ENCODE assay signal across 20 cellular contexts in the genomic region with DNA sequence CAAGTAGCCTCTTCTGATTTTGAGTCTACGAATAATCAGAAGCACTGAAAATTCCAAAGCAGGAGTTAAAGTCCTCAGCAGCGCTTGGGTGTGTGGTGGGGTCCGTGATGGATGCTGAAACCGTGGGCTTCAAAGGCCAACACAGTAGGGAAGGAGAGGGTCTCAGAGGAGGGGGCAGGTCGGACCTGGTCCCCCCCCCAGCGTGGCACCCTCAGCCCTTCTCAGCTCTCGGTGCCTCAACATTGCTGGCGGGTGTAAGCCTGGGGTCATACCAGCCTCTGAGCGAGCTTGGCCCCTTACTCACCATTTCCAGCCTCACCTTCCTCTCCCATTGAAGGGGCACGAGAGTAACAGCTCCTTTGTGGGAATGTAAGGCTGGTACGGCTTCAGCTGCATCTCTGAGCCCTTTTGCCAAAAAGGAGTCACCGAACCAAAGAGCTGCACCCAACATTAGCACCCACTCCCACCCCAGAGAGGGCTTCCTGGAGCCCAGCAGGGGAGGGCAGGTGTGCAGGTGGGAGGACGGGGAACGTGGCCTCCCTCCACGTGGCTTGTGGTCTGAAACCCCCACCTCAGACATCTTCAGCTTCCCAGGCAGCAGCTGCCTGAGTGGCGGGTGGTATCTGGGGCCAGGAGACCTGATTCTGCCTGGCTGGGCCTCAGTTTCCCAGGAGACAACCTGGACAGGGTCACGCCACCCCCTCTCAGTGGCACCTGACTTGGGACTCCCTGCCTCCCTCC. TPM values are rescaled to one million over a fixed set of nuclear protein-coding genes. Genes with fewer than 3 reads are reported as not detected.
DNase-seq lines count a peak whose midpoint lies in the region; TF ChIP-seq lines count a peak whose summit lies in the region.
"Had no signal": no experiment of that assay in that cellular context is flagged by ENCODE, and none has a peak within 500 bp of the region (broad histone marks: within the 10 kb centered on the region; RNA-seq: fewer than 3 reads in every experiment).

No MANE protein-coding gene starts in this region.

- H2AFZ ChIP-seq in neuronal stem cell (ENCODE audit: low read length), result no peak overlapping the region
- H2AFZ ChIP-seq: GM23248 had no signal

- no peaks in the 10 kb centered on the region for H3K79me1 ChIP-seq in neuronal stem cell (ENCODE audit: low read depth, low read length)

- no peaks in the 10 kb centered on the region for H3K36me3 Mint-ChIP-seq in activated T-cell treated with anti-CD3 and anti-CD28 coated beads, Interleukin-2, amount 50 U/mL, for 24 hours (ENCODE audit: low read depth)
- H3K36me3 Mint-ChIP-seq in endothelial cell (ENCODE audit: low read depth, unreplicated experiment), result no peaks in the 10 kb centered on the region
- H3K36me3 Mint-ChIP-seq: CD8-positive, alpha-beta T cell; IgD-negative memory B cell had no signal

- DNase-seq in activated CD4-positive, CD25-positive, alpha-beta regulatory T cell treated with anti-CD3 and anti-CD28 coated beads, Interleukin-2, amount 50 U/mL, for 72 hours, result peak; percentile 16
- DNase-seq in activated CD4-positive, CD25-positive, alpha-beta regulatory T cell (lab: John Stamatoyannopoulos, UW), result no peak
- DNase-seq in ecto neural progenitor cell (ENCODE audit: low spot score) (peak; percentile 27), neuronal stem cell (ENCODE audit: low spot score) (no peak), suprapubic skin (ENCODE audit: low spot score in 2 of 2) (peak; percentile 33 to 63), endothelial cell (ENCODE audit: low spot score) (no peak)
- DNase-seq in stimulated activated CD4-positive, alpha-beta T cell treated with anti-CD3 and anti-CD28 coated beads, Interleukin-4, amount 100 ng/mL, for 1 hour, result no peak
- DNase-seq in activated T-cell treated with anti-CD3 and anti-CD28 coated beads, Interleukin-2, amount 50 U/mL, for 24 hours, result no peak
- DNase-seq: CD8-positive, alpha-beta T cell; DMS79; GM23248; Kasumi-1; MM.1S; NCI-H1092 treated with DMSO at 0.1 percent for 48 hours; NCI-H2227 treated with DMSO at 0.1 percent for 48 hours; NCI-H524 treated with DMSO at 0.1 percent for 48 hours had no signal

- H3K27me3 ChIP-seq in neuronal stem cell (ENCODE audit: control insufficient read depth in 3 of 3, insufficient read depth in 3 of 3, low read depth in 1 of 3, low read length in 3 of 3) (no peaks in the 10 kb centered on the region), suprapubic skin (peaks cover 13% of the 10 kb centered on the region)

- no peak for TF ChIP-seq EP300 in suprapubic skin (IDR thresholded peaks at IDR 0.05)

- H3K4me2 ChIP-seq in neuronal stem cell (ENCODE audit: insufficient read depth, low read length, poor library complexity, severe bottlenecking), result no peak overlapping the region

- no peak overlapping the region for H2BK120ac ChIP-seq in neuronal stem cell (ENCODE audit: low read depth, low read length)

- no CpG with 5 or more reads among the region's 17 CpGs for WGBS in neuronal stem cell (ENCODE audit: extremely low coverage in 2 of 2, insufficient read length in 2 of 2, insufficient replicate concordance in 1 of 2), 2 donors
- WGBS in suprapubic skin, result 83% methylated on average over 12 of the region's 17 CpGs

- H3K4ac ChIP-seq in neuronal stem cell (ENCODE audit: low read length), result no peak overlapping the region

- H3K27me3 Mint-ChIP-seq in activated T-cell treated with anti-CD3 and anti-CD28 coated beads, Interleukin-2, amount 50 U/mL, for 24 hours, result peaks cover 10% of the 10 kb centered on the region
- peaks cover 4% of the 10 kb centered on the region for H3K27me3 Mint-ChIP-seq in endothelial cell (ENCODE audit: unreplicated experiment)
- H3K27me3 Mint-ChIP-seq: IgD-negative memory B cell had no signal

- H2AK5ac ChIP-seq in neuronal stem cell (ENCODE audit: low read depth, low read length), result no peak overlapping the region

- H3K4me1 ChIP-seq in neuronal stem cell (ENCODE audit: control insufficient read depth in 2 of 2, insufficient read depth in 1 of 2, low read depth in 1 of 2, low read length in 2 of 2), result peaks cover 0 to 3% of the 10 kb centered on the region in 2 donors
- no peaks in the 10 kb centered on the region for H3K4me1 ChIP-seq in suprapubic skin

- no peak for TF ChIP-seq CTCF in suprapubic skin (IDR thresholded peaks at IDR 0.05)
- TF ChIP-seq CTCF in endothelial cell (IDR thresholded peaks at IDR 0.05; ENCODE audit: unreplicated experiment), result no peak

- no peak overlapping the region for H3K23ac ChIP-seq in neuronal stem cell (ENCODE audit: low read depth, low read length, poor library complexity)

- peaks cover 1% of the 10 kb centered on the region for H3K9me3 Mint-ChIP-seq in activated T-cell treated with anti-CD3 and anti-CD28 coated beads, Interleukin-2, amount 50 U/mL, for 24 hours
- no peaks in the 10 kb centered on the region for H3K9me3 Mint-ChIP-seq in endothelial cell (ENCODE audit: unreplicated experiment)

- H4K8ac ChIP-seq in neuronal stem cell (ENCODE audit: low read depth, low read length), result no peak overlapping the region

- H3K4me1 Mint-ChIP-seq in activated T-cell treated with anti-CD3 and anti-CD28 coated beads, Interleukin-2, amount 50 U/mL, for 24 hours (ENCODE audit: low read depth), result peaks cover 9% of the 10 kb centered on the region
- peaks cover 21% of the 10 kb centered on the region for H3K4me1 Mint-ChIP-seq in endothelial cell (ENCODE audit: unreplicated experiment)

- no peak overlapping the region for H3K14ac ChIP-seq in neuronal stem cell (ENCODE audit: low read length)

- H3K18ac ChIP-seq in neuronal stem cell (ENCODE audit: low read length), result peak overlapping the region; percentile 52

- peak overlapping the region; percentile 10 for H2BK15ac ChIP-seq in neuronal stem cell (ENCODE audit: low read length)

- no peak overlapping the region for H4K91ac ChIP-seq in neuronal stem cell (ENCODE audit: low read depth, low read length, poor library complexity)

- no peak overlapping the region for H3K27ac ChIP-seq in neuronal stem cell (replicated peaks; ENCODE audit: low read length)
- no peak overlapping the region for H3K27ac ChIP-seq in suprapubic skin
- H3K27ac ChIP-seq: 22Rv1, GM23248, HL-60 had no signal

- H3K9me3 ChIP-seq in neuronal stem cell (replicated peaks in 1 of 2; ENCODE audit: control insufficient read depth in 2 of 2, insufficient read depth in 1 of 2, low read depth in 1 of 2, low read length in 2 of 2) (no peaks in the 10 kb centered on the region), suprapubic skin (no peaks in the 10 kb centered on the region)

- no peak overlapping the region for H3K27ac Mint-ChIP-seq in activated T-cell treated with anti-CD3 and anti-CD28 coated beads, Interleukin-2, amount 50 U/mL, for 24 hours
- H3K27ac Mint-ChIP-seq in endothelial cell (ENCODE audit: unreplicated experiment), result no peak overlapping the region
- H3K27ac Mint-ChIP-seq: CD8-positive, alpha-beta T cell; IgD-negative memory B cell had no signal

- H3K36me3 ChIP-seq in neuronal stem cell (replicated peaks in 1 of 2; ENCODE audit: control insufficient read depth in 2 of 2, insufficient read depth in 2 of 2, low read length in 2 of 2) (no peaks in the 10 kb centered on the region), suprapubic skin (no peaks in the 10 kb centered on the region)

- no peak overlapping the region for H3K4me3 ChIP-seq in neuronal stem cell (ENCODE audit: low read length in 2 of 2)
- no peak overlapping the region for H3K4me3 ChIP-seq in suprapubic skin
- H3K4me3 ChIP-seq: GM23248 had no signal

- TF ChIP-seq POLR2A in suprapubic skin (IDR thresholded peaks at IDR 0.05), result no peak

- peak overlapping the region; percentile 100 for H2BK12ac ChIP-seq in neuronal stem cell (ENCODE audit: low read length)

- no peak overlapping the region for H2BK5ac ChIP-seq in neuronal stem cell (ENCODE audit: low read length)

- H3K9ac ChIP-seq in neuronal stem cell (ENCODE audit: low read depth, low read length, poor library complexity), result no peak overlapping the region
- H3K9ac ChIP-seq: GM23248 had no signal

- H3K4me3 Mint-ChIP-seq in activated T-cell treated with anti-CD3 and anti-CD28 coated beads, Interleukin-2, amount 50 U/mL, for 24 hours, result no peak overlapping the region
- H3K4me3 Mint-ChIP-seq in endothelial cell (ENCODE audit: unreplicated experiment), result no peak overlapping the region
- H3K4me3 Mint-ChIP-seq: CD8-positive, alpha-beta T cell had no signal

RNA-seq across cellular contexts. Expression of a gene that starts 6.7 kb away (rescaled TPM):
- polyA plus RNA-seq in neuronal stem cell (2013, experiment 1 of 2), result not detected
- polyA plus RNA-seq in neuronal stem cell (2013, experiment 2 of 2), result not detected
- total RNA-seq in suprapubic skin, result not detected
- not detected for total RNA-seq in endothelial cell (ENCODE audit: unreplicated experiment)
- total RNA-seq: CD8-positive, alpha-beta T cell; GM23248 had no signal
- polyA plus RNA-seq: BJ, GM23248, IgD-negative memory B cell had no signal

RNA-seq across cellular contexts. Expression of a gene that starts 14.0 kb away (rescaled TPM):
- polyA plus RNA-seq in neuronal stem cell (2013, experiment 1 of 2), result 88.3 TPM
- polyA plus RNA-seq in neuronal stem cell (2013, experiment 2 of 2), result 78.9 TPM
- total RNA-seq in suprapubic skin (10 to 100 TPM; 51.5 to 61.7 (median 55.1) TPM), endothelial cell (ENCODE audit: unreplicated experiment) (42.8 TPM)

RNA-seq across cellular contexts. Expression of a gene that starts 31.4 kb away (rescaled TPM):
- polyA plus RNA-seq in neuronal stem cell (2013, experiment 1 of 2), result not detected
- not detected for polyA plus RNA-seq in neuronal stem cell (2013, experiment 2 of 2)
- total RNA-seq in suprapubic skin (1 to 10 TPM in 3 of 4 donors, not detected in 1; 1.0 to 3.9 (median 1.7) TPM), endothelial cell (ENCODE audit: unreplicated experiment) (not detected)
- total RNA-seq: CD8-positive, alpha-beta T cell; GM23248 had no signal
- polyA plus RNA-seq: BJ, GM23248, IgD-negative memory B cell had no signal

RNA-seq across cellular contexts. Expression of a gene that starts 34.9 kb away (rescaled TPM):
- 20.7 TPM for polyA plus RNA-seq in neuronal stem cell (2013, experiment 1 of 2)
- 20.4 TPM for polyA plus RNA-seq in neuronal stem cell (2013, experiment 2 of 2)
- total RNA-seq in suprapubic skin (10 to 100 TPM in 2 of 4 donors, 1 to 10 TPM in 2; 6.2 to 11.0 (median 9.0) TPM), endothelial cell (ENCODE audit: unreplicated experiment) (21.5 TPM)

RNA-seq across cellular contexts. Expression of a gene that starts 47.0 kb away (rescaled TPM):
- polyA plus RNA-seq in neuronal stem cell (2013, experiment 1 of 2), result not detected
- not detected for polyA plus RNA-seq in neuronal stem cell (2013, experiment 2 of 2)
- total RNA-seq in suprapubic skin (1 to 10 TPM in 1 of 4 donors, not detected in 3; 5.6 TPM), endothelial cell (ENCODE audit: unreplicated experiment) (not detected)
- total RNA-seq: CD8-positive, alpha-beta T cell; GM23248 had no signal
- polyA plus RNA-seq: BJ, GM23248, IgD-negative memory B cell had no signal

Comparison
In these comparisons a context has a peak if more than half of its experiments do, and no peak if none do; other contexts are left out.
1. DNase-seq: peak in activated CD4-positive, CD25-positive, alpha-beta regulatory T cell treated with anti-CD3 and anti-CD28 coated beads, Interleukin-2, amount 50 U/mL, for 72 hours (single experiment), ecto neural progenitor cell (single experiment) and suprapubic skin (2 of 2); none in activated CD4-positive, CD25-positive, alpha-beta regulatory T cell (0 of 4), neuronal stem cell (single experiment), stimulated activated CD4-positive, alpha-beta T cell treated with anti-CD3 and anti-CD28 coated beads, Interleukin-4, amount 100 ng/mL, for 1 hour (single experiment), activated T-cell treated with anti-CD3 and anti-CD28 coated beads, Interleukin-2, amount 50 U/mL, for 24 hours (single experiment) and endothelial cell (single experiment).